ENCODE assay signal across 21 cellular contexts in genomic region chr2:112614201-112614840, GRCh38. TPM values are rescaled to one million over a fixed set of nuclear protein-coding genes. Genes with fewer than 3 reads are reported as not detected.
DNase-seq lines count a peak whose midpoint lies in the region; ATAC-seq and TF ChIP-seq lines count a peak whose summit lies in the region.
"Had no signal": no experiment of that assay in that cellular context is flagged by ENCODE, and none has a peak within 500 bp of the region (broad histone marks: within the 10 kb centered on the region; RNA-seq: fewer than 3 reads in every experiment).

No MANE protein-coding gene starts in this region.

- peaks cover 4% of the 10 kb centered on the region for H3K36me3 Mint-ChIP-seq in activated naive CD8-positive, alpha-beta T cell treated with anti-CD3 and anti-CD28 coated beads, Interleukin-2, amount 10 ng/mL, durations not matched to agents 7 days and 5 days
- no peaks in the 10 kb centered on the region for H3K36me3 Mint-ChIP-seq in activated naive CD8-positive, alpha-beta T cell treated with anti-CD3 and anti-CD28 coated beads for 36 hours

- ATAC-seq in activated naive CD8-positive, alpha-beta T cell treated with anti-CD3 and anti-CD28 coated beads, Interleukin-2, amount 10 ng/mL, durations not matched to agents 7 days and 5 days (ENCODE audit: low read depth) = no peak
- no peak for ATAC-seq in GM18870 (IDR thresholded peaks at IDR 0.05; ENCODE audit: unreplicated experiment)
- ATAC-seq: activated CD4-positive, alpha-beta T cell treated with anti-CD3 and anti-CD28 coated beads for 36 hours; left cardiac atrium; stimulated activated naive CD8-positive, alpha-beta T cell treated with anti-CD3 and anti-CD28 coated beads, Interleukin-15, Interleukin-2, amounts not matched to agents 100 U/mL and 50 U/mL, for 24 hours had no signal

- intact Hi-C loops in transverse colon (cut with DNase I; ENCODE audit: low total_unique reads) = no loop called here

- in situ Hi-C loops in transverse colon (cut with MboI; ENCODE audit: low pct_ligation_motif_present in 1 of 4, low pct_unique_long_range_greater_than_20kb in 1 of 4, low sequenced_read_pairs in 3 of 4) = loop anchor here in 3 of 4 donors (25.0 kb wide), 3 partner anchors 123 to 348 kb away; no protein-coding TSS in a partner anchor

- no peaks in the 10 kb centered on the region for H3K4me1 ChIP-seq in transverse colon
- H3K4me1 ChIP-seq: right atrium auricular region had no signal

- no peak for TF ChIP-seq CTCF in transverse colon (IDR thresholded peaks at IDR 0.05)

- POLR2A ChIA-PET in activated naive CD8-positive, alpha-beta T cell treated with anti-CD3 and anti-CD28 coated beads, Interleukin-2, amount 10 ng/mL, durations not matched to agents 7 days and 5 days (lab: Charles Lee) = no interaction called here

- TF ChIP-seq POLR2A in transverse colon (IDR thresholded peaks at IDR 0.05) = no peak

- H3K27ac Mint-ChIP-seq in activated naive CD8-positive, alpha-beta T cell treated with anti-CD3 and anti-CD28 coated beads, Interleukin-2, amount 10 ng/mL, durations not matched to agents 7 days and 5 days = no peak overlapping the region
- no peak overlapping the region for H3K27ac Mint-ChIP-seq in activated naive CD8-positive, alpha-beta T cell treated with anti-CD3 and anti-CD28 coated beads for 36 hours
- H3K27ac Mint-ChIP-seq: activated CD4-positive, alpha-beta T cell treated with anti-CD3 and anti-CD28 coated beads for 36 hours; type B pancreatic cell had no signal

- H3K9me3 ChIP-seq in transverse colon = no peaks in the 10 kb centered on the region
- H3K9me3 ChIP-seq: right atrium auricular region, SK-N-SH had no signal

- peaks cover 1% of the 10 kb centered on the region for H3K4me1 Mint-ChIP-seq in activated naive CD8-positive, alpha-beta T cell treated with anti-CD3 and anti-CD28 coated beads, Interleukin-2, amount 10 ng/mL, durations not matched to agents 7 days and 5 days
- no peaks in the 10 kb centered on the region for H3K4me1 Mint-ChIP-seq in activated naive CD8-positive, alpha-beta T cell treated with anti-CD3 and anti-CD28 coated beads for 36 hours
- H3K4me1 Mint-ChIP-seq: activated CD4-positive, alpha-beta T cell treated with anti-CD3 and anti-CD28 coated beads for 36 hours had no signal

- no peak for TF ChIP-seq EP300 in transverse colon (IDR thresholded peaks at IDR 0.05; ENCODE audit: low read depth)

- WGBS in transverse colon (ENCODE audit: low coverage in 1 of 2), 2 donors = 60% methylated on average over 13 of the region's 13 CpGs; no CpG with 5 or more reads in 1 of the 2 donors

- no peaks in the 10 kb centered on the region for H3K27me3 ChIP-seq in transverse colon
- H3K27me3 ChIP-seq: right atrium auricular region had no signal

- peak; percentile 15 for DNase-seq in activated naive CD8-positive, alpha-beta T cell treated with anti-CD3 and anti-CD28 coated beads, Interleukin-2, amount 10 ng/mL, durations not matched to agents 7 days and 5 days
- no peak for DNase-seq in activated naive CD8-positive, alpha-beta T cell treated with anti-CD3 and anti-CD28 coated beads for 36 hours
- DNase-seq in amniotic epithelial cell (ENCODE audit: low read depth) = peak; percentile 21
- DNase-seq in left kidney (ENCODE audit: low read depth, low spot score) = peak; percentile 68
- DNase-seq in transverse colon = peak; percentile 36
- no peak for DNase-seq in stimulated activated CD4-positive, alpha-beta T cell treated with anti-CD3 and anti-CD28 coated beads, Interleukin-4, amount 100 ng/mL, for 4 hours
- DNase-seq in cerebellar cortex (ENCODE audit: low spot score) = no peak
- DNase-seq: activated CD4-positive, alpha-beta T cell treated with anti-CD3 and anti-CD28 coated beads for 36 hours; activated effector memory CD4-positive, alpha-beta T cell treated with anti-CD3 and anti-CD28 coated beads, Interleukin-2, amount 50 U/mL, for 16 hours; amniotic stem cell; C1 segment of cervical spinal cord; central memory CD4-positive, alpha-beta T cell; hypothalamus; left cardiac atrium; NCI-H1694 treated with DMSO at 0.1 percent for 48 hours; SK-N-SH; stimulated activated naive CD8-positive, alpha-beta T cell treated with anti-CD3 and anti-CD28 coated beads, Interleukin-15, Interleukin-2, amounts not matched to agents 100 U/mL and 50 U/mL, for 24 hours; T-helper 9 cell had no signal

- H3K27me3 Mint-ChIP-seq in activated naive CD8-positive, alpha-beta T cell treated with anti-CD3 and anti-CD28 coated beads, Interleukin-2, amount 10 ng/mL, durations not matched to agents 7 days and 5 days = peaks cover 28% of the 10 kb centered on the region
- no peaks in the 10 kb centered on the region for H3K27me3 Mint-ChIP-seq in activated naive CD8-positive, alpha-beta T cell treated with anti-CD3 and anti-CD28 coated beads for 36 hours
- H3K27me3 Mint-ChIP-seq: activated CD4-positive, alpha-beta T cell treated with anti-CD3 and anti-CD28 coated beads for 36 hours had no signal

- no peak overlapping the region for H3K27ac ChIP-seq in transverse colon
- H3K27ac ChIP-seq: right atrium auricular region had no signal

- H3K4me3 ChIP-seq in transverse colon = no peak overlapping the region
- H3K4me3 ChIP-seq: right atrium auricular region had no signal

- no peaks in the 10 kb centered on the region for H3K36me3 ChIP-seq in transverse colon
- H3K36me3 ChIP-seq: right atrium auricular region had no signal

- peaks cover 2% of the 10 kb centered on the region for H3K9me3 Mint-ChIP-seq in activated naive CD8-positive, alpha-beta T cell treated with anti-CD3 and anti-CD28 coated beads, Interleukin-2, amount 10 ng/mL, durations not matched to agents 7 days and 5 days
- no peaks in the 10 kb centered on the region for H3K9me3 Mint-ChIP-seq in activated naive CD8-positive, alpha-beta T cell treated with anti-CD3 and anti-CD28 coated beads for 36 hours

- no peak overlapping the region for H3K4me3 Mint-ChIP-seq in activated naive CD8-positive, alpha-beta T cell treated with anti-CD3 and anti-CD28 coated beads, Interleukin-2, amount 10 ng/mL, durations not matched to agents 7 days and 5 days
- H3K4me3 Mint-ChIP-seq in activated naive CD8-positive, alpha-beta T cell treated with anti-CD3 and anti-CD28 coated beads for 36 hours = no peak overlapping the region
- H3K4me3 Mint-ChIP-seq: activated CD4-positive, alpha-beta T cell treated with anti-CD3 and anti-CD28 coated beads for 36 hours; type B pancreatic cell had no signal

RNA-seq across cellular contexts. Expression of gene CHCHD5, which starts 29.9 kb away (rescaled TPM):
- total RNA-seq in activated naive CD8-positive, alpha-beta T cell treated with anti-CD3 and anti-CD28 coated beads, Interleukin-2, amount 10 ng/mL, durations not matched to agents 7 days and 5 days = 10 to 100 TPM; 32.1 to 35.2 TPM
- 10 to 100 TPM; 34.9 to 40.5 TPM for total RNA-seq in activated naive CD8-positive, alpha-beta T cell treated with anti-CD3 and anti-CD28 coated beads for 36 hours
- 10 to 100 TPM; 11.1 to 23.0 (median 17.1) TPM for total RNA-seq in transverse colon

RNA-seq across cellular contexts. Expression of gene SLC20A1, which starts 31.4 kb away (rescaled TPM):
- 100 to 1,000 TPM; 105 to 113 TPM for total RNA-seq in activated naive CD8-positive, alpha-beta T cell treated with anti-CD3 and anti-CD28 coated beads, Interleukin-2, amount 10 ng/mL, durations not matched to agents 7 days and 5 days
- total RNA-seq in activated naive CD8-positive, alpha-beta T cell treated with anti-CD3 and anti-CD28 coated beads for 36 hours = 10 to 100 TPM; 81.8 to 84.6 TPM
- 100 to 1,000 TPM in 3 of 4 donors, 1 to 10 TPM in 1; 9.4 to 173 (median 148) TPM for total RNA-seq in transverse colon

Comparison
In these comparisons a context has a peak if more than half of its experiments do, and no peak if none do; other contexts are left out.
1. DNase-seq: peak in activated naive CD8-positive, alpha-beta T cell treated with anti-CD3 and anti-CD28 coated beads, Interleukin-2, amount 10 ng/mL, durations not matched to agents 7 days and 5 days (single experiment), amniotic epithelial cell (single experiment), left kidney (single experiment) and transverse colon (single experiment); none in activated naive CD8-positive, alpha-beta T cell treated with anti-CD3 and anti-CD28 coated beads for 36 hours (single experiment), stimulated activated CD4-positive, alpha-beta T cell treated with anti-CD3 and anti-CD28 coated beads, Interleukin-4, amount 100 ng/mL, for 4 hours (0 of 2) and cerebellar cortex (single experiment).